17 cellular contexts compared by ENCODE assay signal in genomic region chr11:93510196-93510898, GRCh38.
"Had no signal": no experiment of that assay in that cellular context is flagged by ENCODE, and none has a peak within 500 bp of the region (broad histone marks: within the 10 kb centered on the region; RNA-seq: fewer than 3 reads in every experiment).

No MANE protein-coding gene starts in this region.

- DNase-seq: activated CD4-positive, alpha-beta T cell treated with anti-CD3 and anti-CD28 coated beads for 4 hours; activated naive CD4-positive, alpha-beta T cell treated with Interleukin-2 at 50 U/mL for 16 hours; effector CD4-positive, alpha-beta T cell; heart right ventricle; left lung; pancreas; stimulated activated CD4-positive, alpha-beta T cell treated with anti-CD3 and anti-CD28 coated beads, Interleukin-4, amount 100 ng/mL, for 4 hours; stimulated activated naive B cell treated with anti-CD40 and anti-IgM and Interleukin-4, amounts not matched to agents 10 μg/mL and 1 μg/mL and 100 μg/mL, for 72 hours; tibial artery; uterus had no signal

- H3K27ac ChIP-seq: gastroesophageal sphincter, heart right ventricle, left lung, neutrophil, pancreas, tibial artery, uterus had no signal

- H3K9me3 Mint-ChIP-seq: natural killer cell treated with Interleukin-12 subunit alpha and Interleukin-12 subunit beta and Interleukin-15 and Interleukin-18, amount 100 ng/mL, for 72 hours had no signal

- H3K4me3 ChIP-seq: gastroesophageal sphincter, heart right ventricle, left lung, pancreas, tibial artery, uterus had no signal

- H3K27ac Mint-ChIP-seq: mesothelial cell of epicardium; natural killer cell treated with Interleukin-12 subunit alpha and Interleukin-12 subunit beta and Interleukin-15 and Interleukin-18, amount 100 ng/mL, for 72 hours; stimulated activated naive B cell treated with anti-CD40 and anti-IgM and Interleukin-4, amounts not matched to agents 10 μg/mL and 1 μg/mL and 100 μg/mL, for 72 hours; WTC11 had no signal

- ATAC-seq: esophagus mucosa; gastroesophageal sphincter; heart right ventricle; left lung; pancreas; sciatic nerve; stimulated activated naive B cell treated with anti-CD40 and anti-IgM and Interleukin-4, amounts not matched to agents 10 μg/mL and 1 μg/mL and 100 μg/mL, for 72 hours; WTC11 had no signal

- H3K36me3 ChIP-seq: gastroesophageal sphincter, heart right ventricle, left lung, neutrophil, pancreas, tibial artery, uterus had no signal

- H3K9me3 ChIP-seq: gastroesophageal sphincter, neutrophil, pancreas, uterus had no signal

- H3K27me3 Mint-ChIP-seq: natural killer cell treated with Interleukin-12 subunit alpha and Interleukin-12 subunit beta and Interleukin-15 and Interleukin-18, amount 100 ng/mL, for 72 hours; stimulated activated naive B cell treated with anti-CD40 and anti-IgM and Interleukin-4, amounts not matched to agents 10 μg/mL and 1 μg/mL and 100 μg/mL, for 72 hours had no signal

- H3K4me3 Mint-ChIP-seq: mesothelial cell of epicardium; natural killer cell treated with Interleukin-12 subunit alpha and Interleukin-12 subunit beta and Interleukin-15 and Interleukin-18, amount 100 ng/mL, for 72 hours; stimulated activated naive B cell treated with anti-CD40 and anti-IgM and Interleukin-4, amounts not matched to agents 10 μg/mL and 1 μg/mL and 100 μg/mL, for 72 hours; WTC11 had no signal

- H3K27me3 ChIP-seq: gastroesophageal sphincter, heart right ventricle, left lung, neutrophil, pancreas, tibial artery, uterus had no signal

- H3K4me1 ChIP-seq: pancreas, uterus had no signal
